ENCODE assay signal across 15 cellular contexts in the genomic region with DNA sequence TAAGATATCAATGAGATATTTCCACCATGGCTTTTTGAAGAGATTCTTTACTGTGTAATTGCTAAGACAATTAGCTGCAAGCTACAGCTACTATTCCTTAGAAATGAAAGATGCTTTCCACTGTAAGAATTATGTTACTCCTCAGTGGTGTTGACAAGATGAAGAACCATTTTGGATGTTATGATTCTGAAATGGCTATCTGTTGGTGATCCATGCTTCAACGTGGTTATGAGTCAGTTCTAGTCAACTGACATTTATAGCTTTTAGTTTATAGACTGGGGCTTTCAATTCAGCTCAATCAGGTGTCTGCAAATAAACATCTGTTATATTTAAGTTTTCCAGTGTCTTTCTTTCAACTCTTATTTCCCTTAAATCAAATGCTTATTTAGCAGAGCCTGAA.
A peak's percentile ranks its signal among the peaks of the same experiment; 100 is the strongest.
DNase-seq lines count a peak whose midpoint lies in the region; ATAC-seq and TF ChIP-seq lines count a peak whose summit lies in the region.
"Had no signal": no experiment of that assay in that cellular context is flagged by ENCODE, and none has a peak within 500 bp of the region (broad histone marks: within the 10 kb centered on the region; RNA-seq: fewer than 3 reads in every experiment).

No MANE protein-coding gene starts in this region.

- 0% methylated on average over 1 of the region's 1 CpG for WGBS in mesenchymal stem cell

- no peak overlapping the region for H3K4me3 Mint-ChIP-seq in chondrocyte (ENCODE audit: unreplicated experiment)
- H3K4me3 Mint-ChIP-seq: CD4-positive, alpha-beta memory T cell had no signal

- ATAC-seq in mucosa of descending colon (no peak), GM21786 (IDR thresholded peaks at IDR 0.05; ENCODE audit: unreplicated experiment) (no peak), GM18511 (IDR thresholded peaks at IDR 0.05; ENCODE audit: unreplicated experiment) (no peak)

- H3K36me3 Mint-ChIP-seq in chondrocyte (ENCODE audit: low read depth) = peaks cover 1% of the 10 kb centered on the region
- H3K36me3 Mint-ChIP-seq: CD4-positive, alpha-beta memory T cell had no signal

- no peak overlapping the region for H4K91ac ChIP-seq in mesenchymal stem cell (ENCODE audit: low read length)

- H3K27me3 Mint-ChIP-seq in chondrocyte (ENCODE audit: low read depth) = no peaks in the 10 kb centered on the region

- H3K9me3 ChIP-seq in mesenchymal stem cell (ENCODE audit: control insufficient read depth, low read length) = no peaks in the 10 kb centered on the region
- no peaks in the 10 kb centered on the region for H3K9me3 ChIP-seq in mucosa of descending colon
- H3K9me3 ChIP-seq: BE2C had no signal

- TF ChIP-seq CTCF in mucosa of descending colon (IDR thresholded peaks at IDR 0.05) (no peak), chondrocyte (IDR thresholded peaks at IDR 0.05) (no peak)

- H2BK5ac ChIP-seq in mesenchymal stem cell (ENCODE audit: low read depth, low read length, poor library complexity, severe bottlenecking) = no peak overlapping the region

- peaks cover 4% of the 10 kb centered on the region for H3K4me1 Mint-ChIP-seq in chondrocyte (ENCODE audit: low read depth)
- H3K4me1 Mint-ChIP-seq: CD4-positive, alpha-beta memory T cell had no signal

- no peak overlapping the region for H3K18ac ChIP-seq in mesenchymal stem cell (ENCODE audit: low read depth in 1 of 2, low read length in 2 of 2)

- H3K27ac Mint-ChIP-seq in chondrocyte (ENCODE audit: unreplicated experiment) = no peak overlapping the region
- H3K27ac Mint-ChIP-seq: CD4-positive, alpha-beta memory T cell had no signal

- no peak overlapping the region for H3K4ac ChIP-seq in mesenchymal stem cell (ENCODE audit: low read depth in 1 of 2, low read length in 2 of 2)

- H3K36me3 ChIP-seq in mesenchymal stem cell (ENCODE audit: control insufficient read depth in 1 of 2, insufficient read depth in 2 of 2, low read depth in 1 of 2, low read length in 2 of 2) (no peaks in the 10 kb centered on the region), mucosa of descending colon (ENCODE audit: low read depth) (no peaks in the 10 kb centered on the region)
- H3K36me3 ChIP-seq: BE2C had no signal

- H3K4me2 ChIP-seq in mesenchymal stem cell (ENCODE audit: low read length, poor library complexity, severe bottlenecking) = no peak overlapping the region

- no peak overlapping the region for H3K27ac ChIP-seq in mesenchymal stem cell (ENCODE audit: low read length, poor library complexity, severe bottlenecking)
- H3K27ac ChIP-seq: C4-2B, GM23248 had no signal

- no peak overlapping the region for H3K9ac ChIP-seq in mesenchymal stem cell (ENCODE audit: low read length)
- H3K9ac ChIP-seq: GM23248 had no signal

- H3K4me3 ChIP-seq in mesenchymal stem cell (ENCODE audit: insufficient read depth in 1 of 2, low read depth in 1 of 2, low read length in 2 of 2) = no peak overlapping the region
- no peak overlapping the region for H3K4me3 ChIP-seq in mucosa of descending colon
- H3K4me3 ChIP-seq: GM23248 had no signal

- no peak overlapping the region for H4K8ac ChIP-seq in mesenchymal stem cell (ENCODE audit: low read length)

- peak; percentile 14 for DNase-seq in AG08395 (ENCODE audit: low spot score)
- DNase-seq in GM04503 (ENCODE audit: low read depth) = peak; percentile 18
- DNase-seq in SK-MEL-5 (ENCODE audit: low read depth, low spot score) = peak; percentile 29
- peak; percentile 10 for DNase-seq in mesenchymal stem cell
- DNase-seq in mucosa of descending colon = no peak
- no peak for DNase-seq in chondrocyte (ENCODE audit: low spot score)
- DNase-seq: 8988T; BE2C; CD4-positive, alpha-beta memory T cell; DMS79; EL; GM23248 had no signal

- H3K14ac ChIP-seq in mesenchymal stem cell (ENCODE audit: low read length in 2 of 2) = no peak overlapping the region

- H2BK120ac ChIP-seq in mesenchymal stem cell (ENCODE audit: low read depth, low read length) = no peak overlapping the region

- H3K23ac ChIP-seq in mesenchymal stem cell (ENCODE audit: low read length in 2 of 2) = no peak overlapping the region

- no peak overlapping the region for H2AK5ac ChIP-seq in mesenchymal stem cell (ENCODE audit: low read length, severe bottlenecking)

- H3K79me1 ChIP-seq in mesenchymal stem cell (replicated peaks; ENCODE audit: low read length, poor library complexity, severe bottlenecking) = no peaks in the 10 kb centered on the region

- H3K4me1 ChIP-seq in mesenchymal stem cell (ENCODE audit: control insufficient read depth, insufficient read depth, low read depth, low read length) = no peaks in the 10 kb centered on the region
- no peaks in the 10 kb centered on the region for H3K4me1 ChIP-seq in mucosa of descending colon (ENCODE audit: low read depth)
- H3K4me1 ChIP-seq: BE2C had no signal

- in situ Hi-C loops in SK-MEL-5 (cut with HindIII; ENCODE audit: low pct_unique_long_range_greater_than_20kb, low sequenced_read_pairs) = no loop called here

- intact Hi-C loops in mucosa of descending colon (cut with DNase I, micrococcal nuclease) = no loop called here

- H2BK15ac ChIP-seq in mesenchymal stem cell (ENCODE audit: low read depth, poor library complexity, severe bottlenecking) = no peak overlapping the region

- H3K27me3 ChIP-seq in mesenchymal stem cell (ENCODE audit: control insufficient read depth in 1 of 2, insufficient read depth in 1 of 2, low read length in 2 of 2) = no peaks in the 10 kb centered on the region
- H3K27me3 ChIP-seq: BE2C had no signal

- no peak overlapping the region for H2AFZ ChIP-seq in mesenchymal stem cell (ENCODE audit: low read depth, low read length)
- H2AFZ ChIP-seq: GM23248 had no signal

- H2BK12ac ChIP-seq in mesenchymal stem cell (ENCODE audit: low read length in 2 of 2) = no peak overlapping the region

- H3K9me3 Mint-ChIP-seq in chondrocyte (ENCODE audit: low read depth) = no peaks in the 10 kb centered on the region

Comparison
In these comparisons a context has a peak if more than half of its experiments do, and no peak if none do; other contexts are left out.
1. DNase-seq: peak in AG08395 (single experiment), GM04503 (single experiment), SK-MEL-5 (single experiment) and mesenchymal stem cell (single experiment); none in mucosa of descending colon (0 of 3) and chondrocyte (single experiment).